Comparison of ENCODE assay signal across 8 cellular contexts in genomic region chr10:73875139-73875475, GRCh38. TPM values are rescaled to one million over a fixed set of nuclear protein-coding genes. Genes with fewer than 3 reads are reported as not detected.
DNase-seq lines count a peak whose midpoint lies in the region; ATAC-seq and TF ChIP-seq lines count a peak whose summit lies in the region.

No MANE protein-coding gene starts in this region.

- DNase-seq in GM12865 (ENCODE audit: low read depth) (peak; percentile 70), H7 (no peak), RWPE2 (ENCODE audit: low spot score) (no peak), epithelial cell of proximal tubule (ENCODE audit: low read depth) (no peak), gastrocnemius medialis (no peak), NCI-H2171 (lab: John Stamatoyannopoulos, UW) (no peak), HK-2 (ENCODE audit: unreplicated experiment) (no peak), OCI-M1 (lab: John Stamatoyannopoulos, UW) (no peak)

- no peaks in the 10 kb centered on the region for H3K27me3 ChIP-seq in H7 (ENCODE audit: control insufficient read depth, insufficient read depth, low read length)
- H3K27me3 ChIP-seq in RWPE2 (ENCODE audit: insufficient read depth, poor library complexity, severe bottlenecking), result no peaks in the 10 kb centered on the region
- H3K27me3 ChIP-seq in gastrocnemius medialis, result no peaks in the 10 kb centered on the region

- in situ Hi-C loops in gastrocnemius medialis (cut with MboI; ENCODE audit: low sequenced_read_pairs in 4 of 4), result no loop called here

- ATAC-seq in RWPE2 (ENCODE audit: low read depth) (no peak), gastrocnemius medialis (no peak)

- intact Hi-C loops in gastrocnemius medialis (cut with DNase I; ENCODE audit: low total_unique reads), result loop anchor here (5.0 to 10.0 kb wide), 3 partner anchors 88 to 1240 kb away; partner anchors contain the start of genes SAMD8 and ZSWIM8

- no peak for TF ChIP-seq CTCF in GM12865 (IDR thresholded peaks at IDR 0.05; ENCODE audit: insufficient read depth, low read depth, low read length, missing control alignments)
- no peak for TF ChIP-seq CTCF in RWPE2 (IDR thresholded peaks at IDR 0.05; ENCODE audit: poor library complexity, severe bottlenecking)
- no peak for TF ChIP-seq CTCF in epithelial cell of proximal tubule (conservative IDR thresholded peaks at IDR 0.05; ENCODE audit: low read depth, low read length)
- TF ChIP-seq CTCF in gastrocnemius medialis (IDR thresholded peaks at IDR 0.05 in 4 of 5, conservative IDR thresholded peaks at IDR 0.05 in 1 of 5), result no peak

- H3K4me1 ChIP-seq in RWPE2 (ENCODE audit: insufficient read depth, poor library complexity, severe bottlenecking) (peaks cover 17% of the 10 kb centered on the region), gastrocnemius medialis (peaks cover 47 to 56% of the 10 kb centered on the region in 2 donors)

- no peak for TF ChIP-seq POLR2A in gastrocnemius medialis (IDR thresholded peaks at IDR 0.05)

- H3K4me3 ChIP-seq in GM12865 (ENCODE audit: low read depth, low read length) (peak overlapping the region; percentile 60), H7 (ENCODE audit: insufficient read depth, low read depth, low read length) (peak overlapping the region; percentile 74), RWPE2 (ENCODE audit: severe bottlenecking) (peak overlapping the region; percentile 97), epithelial cell of proximal tubule (ENCODE audit: low read depth, low read length) (peak overlapping the region; percentile 71), gastrocnemius medialis (peak overlapping the region; percentile 66 to 79 (median 77))

- H3K9me3 ChIP-seq in RWPE2 (ENCODE audit: severe bottlenecking), result no peaks in the 10 kb centered on the region
- H3K9me3 ChIP-seq in gastrocnemius medialis, result no peaks in the 10 kb centered on the region

- H3K27ac ChIP-seq in RWPE2 (ENCODE audit: poor library complexity, severe bottlenecking), result no peak overlapping the region
- H3K27ac ChIP-seq in gastrocnemius medialis, result peak overlapping the region; percentile 93 to 97 (median 95)

- H3K36me3 ChIP-seq in H7 (replicated peaks; ENCODE audit: control insufficient read depth, insufficient read depth, low read length) (peaks cover 10% of the 10 kb centered on the region), RWPE2 (ENCODE audit: low read depth) (peaks cover 23% of the 10 kb centered on the region), gastrocnemius medialis (peaks cover 0 to 4% of the 10 kb centered on the region in 2 donors)

RNA-seq across cellular contexts. Expression of gene CAMK2G, which starts 0.8 kb away (rescaled TPM):
- 26.6 and 35.9 TPM in 2 replicates for total RNA-seq in H7 (2014; rRNA removed; shearing (Covaris generic))
- total RNA-seq in epithelial cell of proximal tubule (15.2 and 17.0 TPM in 2 replicates), gastrocnemius medialis (10 to 100 TPM; 48.6 to 67.5 (median 51.7) TPM)

RNA-seq across cellular contexts. Expression of gene PLAU, which starts 35.8 kb away (rescaled TPM):
- total RNA-seq in H7 (2014; rRNA removed; shearing (Covaris generic)), result 25.4 and 29.5 TPM in 2 replicates
- total RNA-seq in epithelial cell of proximal tubule (406 and 970 TPM in 2 replicates), gastrocnemius medialis (1 to 10 TPM in 3 of 4 donors, under 1 TPM in 1; 0.83 to 5.0 (median 2.3) TPM)

Comparison
In these comparisons a context has a peak if more than half of its experiments do, and no peak if none do; other contexts are left out.
1. RNA of gene PLAU, which starts 35.8 kb away (total RNA-seq): 406 to 970 TPM in epithelial cell of proximal tubule; 25.4 to 29.5 TPM in H7 and 0.83 to 5.0 TPM in gastrocnemius medialis; every median in the first group is over 10 times any median in the second.
2. Peak in every context shown above with its lines, with median percentiles within 50 percentile points of each other: H3K4me3 ChIP-seq.